14 cellular contexts compared by ENCODE assay signal in genomic region chr17:75893305-75894048, GRCh38. TPM values are rescaled to one million over a fixed set of nuclear protein-coding genes. Genes with fewer than 3 reads are reported as not detected.
A peak's percentile ranks its signal among the peaks of the same experiment; 100 is the strongest.
DNase-seq lines count a peak whose midpoint lies in the region; ATAC-seq lines count a peak whose summit lies in the region.
"Had no signal": no experiment of that assay in that cellular context is flagged by ENCODE, and none has a peak within 500 bp of the region (broad histone marks: within the 10 kb centered on the region; RNA-seq: fewer than 3 reads in every experiment).

No MANE protein-coding gene starts in this region.

- H3K27ac ChIP-seq in stomach smooth muscle (ENCODE audit: low read length) = peak overlapping the region; percentile 37
- H3K27ac ChIP-seq: KMS-11, parathyroid adenoma had no signal

- H3K9me3 Mint-ChIP-seq in activated naive CD4-positive, alpha-beta T cell treated with anti-CD3 and anti-CD28 coated beads, Interleukin-2, amount 50 U/mL, for 24 hours = no peaks in the 10 kb centered on the region
- no peaks in the 10 kb centered on the region for H3K9me3 Mint-ChIP-seq in activated CD8-positive, alpha-beta T cell treated with anti-CD3 and anti-CD28 coated beads, Interleukin-2, amount 10 ng/mL, durations not matched to agents 7 days and 5 days (ENCODE audit: insufficient read depth)
- H3K9me3 Mint-ChIP-seq in memory B cell = no peaks in the 10 kb centered on the region

- H3K36me3 Mint-ChIP-seq in activated naive CD4-positive, alpha-beta T cell treated with anti-CD3 and anti-CD28 coated beads, Interleukin-2, amount 50 U/mL, for 24 hours = no peaks in the 10 kb centered on the region
- peaks cover 31% of the 10 kb centered on the region for H3K36me3 Mint-ChIP-seq in activated CD8-positive, alpha-beta T cell treated with anti-CD3 and anti-CD28 coated beads, Interleukin-2, amount 10 ng/mL, durations not matched to agents 7 days and 5 days (ENCODE audit: low read depth)
- peaks cover 2% of the 10 kb centered on the region for H3K36me3 Mint-ChIP-seq in memory B cell

- no peaks in the 10 kb centered on the region for H3K9me3 ChIP-seq in stomach smooth muscle (ENCODE audit: control insufficient read depth in 2 of 2, low read length in 2 of 2)

- H3K36me3 ChIP-seq in stomach smooth muscle (ENCODE audit: control insufficient read depth in 2 of 2, insufficient read depth in 2 of 2, low read length in 2 of 2) = peaks cover 16 to 19% of the 10 kb centered on the region in 2 donors

- H3K4me3 ChIP-seq in stomach smooth muscle (ENCODE audit: low read length in 2 of 2) = no peak overlapping the region

- H3K27ac Mint-ChIP-seq in activated naive CD4-positive, alpha-beta T cell treated with anti-CD3 and anti-CD28 coated beads, Interleukin-2, amount 50 U/mL, for 24 hours = peak overlapping the region; percentile 69
- H3K27ac Mint-ChIP-seq in activated CD8-positive, alpha-beta T cell treated with anti-CD3 and anti-CD28 coated beads, Interleukin-2, amount 10 ng/mL, durations not matched to agents 7 days and 5 days = peak overlapping the region; percentile 65
- peak overlapping the region; percentile 24 for H3K27ac Mint-ChIP-seq in memory B cell

- no peaks in the 10 kb centered on the region for H3K27me3 Mint-ChIP-seq in activated naive CD4-positive, alpha-beta T cell treated with anti-CD3 and anti-CD28 coated beads, Interleukin-2, amount 50 U/mL, for 24 hours
- no peaks in the 10 kb centered on the region for H3K27me3 Mint-ChIP-seq in activated CD8-positive, alpha-beta T cell treated with anti-CD3 and anti-CD28 coated beads, Interleukin-2, amount 10 ng/mL, durations not matched to agents 7 days and 5 days (ENCODE audit: low read depth)
- no peaks in the 10 kb centered on the region for H3K27me3 Mint-ChIP-seq in memory B cell

- no peak for ATAC-seq in activated CD8-positive, alpha-beta T cell treated with anti-CD3 and anti-CD28 coated beads, Interleukin-2, amount 10 ng/mL, durations not matched to agents 7 days and 5 days
- no peak for ATAC-seq in memory B cell (ENCODE audit: low read depth)
- ATAC-seq in left ventricle myocardium superior = no peak

- POLR2A ChIA-PET in activated CD8-positive, alpha-beta T cell treated with anti-CD3 and anti-CD28 coated beads, Interleukin-2, amount 10 ng/mL, durations not matched to agents 7 days and 5 days (lab: Charles Lee) = interaction anchor here (0.5 to 1.1 kb wide), 5 partner anchors 9 to 1348 kb away, joined by 3 to 4 read pairs (median 3); partner anchors contain the start of gene CD300C

- peak overlapping the region; percentile 9 for H3K4me3 Mint-ChIP-seq in activated naive CD4-positive, alpha-beta T cell treated with anti-CD3 and anti-CD28 coated beads, Interleukin-2, amount 50 U/mL, for 24 hours
- H3K4me3 Mint-ChIP-seq in activated CD8-positive, alpha-beta T cell treated with anti-CD3 and anti-CD28 coated beads, Interleukin-2, amount 10 ng/mL, durations not matched to agents 7 days and 5 days = peak overlapping the region; percentile 44
- no peak overlapping the region for H3K4me3 Mint-ChIP-seq in memory B cell

- no peaks in the 10 kb centered on the region for H3K27me3 ChIP-seq in stomach smooth muscle (ENCODE audit: control insufficient read depth in 1 of 2, insufficient read depth in 2 of 2, low read length in 2 of 2)

- peaks cover 40% of the 10 kb centered on the region for H3K4me1 ChIP-seq in stomach smooth muscle (ENCODE audit: control insufficient read depth, insufficient read depth, low read length)

- no peak for DNase-seq in activated naive CD4-positive, alpha-beta T cell treated with anti-CD3 and anti-CD28 coated beads, Interleukin-2, amount 50 U/mL, for 16 hours
- DNase-seq in activated CD8-positive, alpha-beta T cell treated with anti-CD3 and anti-CD28 coated beads, Interleukin-2, amount 10 ng/mL, durations not matched to agents 7 days and 5 days = no peak
- DNase-seq in memory B cell (ENCODE audit: low spot score in 2 of 2) = no peak
- no peak for DNase-seq in dermis blood vessel endothelial cell
- no peak for DNase-seq in NCI-H2107 (lab: John Stamatoyannopoulos, UW)
- no peak for DNase-seq in left ventricle myocardium superior
- DNase-seq: activated CD4-positive, CD25-positive, alpha-beta regulatory T cell treated with anti-CD3 and anti-CD28 coated beads, Interleukin-2, amount 50 U/mL, for 72 hours; activated gamma-delta T cell treated with Interleukin-2 at 50 U/mL for 16 hours; NCI-H1694 treated with DMSO at 0.1 percent for 48 hours; NCI-H510A treated with DMSO at 0.1 percent for 48 hours had no signal

- no peak overlapping the region for H3K9ac ChIP-seq in stomach smooth muscle (ENCODE audit: low read length in 2 of 2)
- H3K9ac ChIP-seq: KMS-11, parathyroid adenoma had no signal

- intact Hi-C loops in left ventricle myocardium superior (cut with micrococcal nuclease) = no loop called here

- peaks cover 19% of the 10 kb centered on the region for H3K4me1 Mint-ChIP-seq in activated naive CD4-positive, alpha-beta T cell treated with anti-CD3 and anti-CD28 coated beads, Interleukin-2, amount 50 U/mL, for 24 hours
- peaks cover 28% of the 10 kb centered on the region for H3K4me1 Mint-ChIP-seq in activated CD8-positive, alpha-beta T cell treated with anti-CD3 and anti-CD28 coated beads, Interleukin-2, amount 10 ng/mL, durations not matched to agents 7 days and 5 days (ENCODE audit: low read depth)
- H3K4me1 Mint-ChIP-seq in memory B cell = peaks cover 23% of the 10 kb centered on the region

- CTCF ChIA-PET in activated CD8-positive, alpha-beta T cell treated with anti-CD3 and anti-CD28 coated beads, Interleukin-2, amount 10 ng/mL, durations not matched to agents 7 days and 5 days (lab: Charles Lee) = interaction anchor here (1.1 to 5.8 kb wide), 2 partner anchors 10 to 16 kb away, joined by 4 to 80 read pairs; partner anchors contain the start of gene TRIM47

RNA-seq across cellular contexts. Expression of gene TRIM65, which starts 3.3 kb away (rescaled TPM):
- 10 to 100 TPM; 35.8 to 37.3 TPM for total RNA-seq in activated CD8-positive, alpha-beta T cell treated with anti-CD3 and anti-CD28 coated beads, Interleukin-2, amount 10 ng/mL, durations not matched to agents 7 days and 5 days
- total RNA-seq in dermis blood vessel endothelial cell = 42.4 and 43.1 TPM in 2 replicates
- 11.4 TPM for total RNA-seq in left ventricle myocardium superior

RNA-seq across cellular contexts. Expression of gene MRPL38, which starts 11.2 kb away (rescaled TPM):
- 100 to 1,000 TPM in 1 of 2 experiments, 10 to 100 TPM in 1; 89.0 to 113 TPM for total RNA-seq in activated CD8-positive, alpha-beta T cell treated with anti-CD3 and anti-CD28 coated beads, Interleukin-2, amount 10 ng/mL, durations not matched to agents 7 days and 5 days
- total RNA-seq in dermis blood vessel endothelial cell = 24.0 and 49.3 TPM in 2 replicates
- 124 TPM for total RNA-seq in left ventricle myocardium superior

RNA-seq across cellular contexts. Expression of gene TRIM47, which starts 15.1 kb away (rescaled TPM):
- 10 to 100 TPM; 31.4 to 36.8 TPM for total RNA-seq in activated CD8-positive, alpha-beta T cell treated with anti-CD3 and anti-CD28 coated beads, Interleukin-2, amount 10 ng/mL, durations not matched to agents 7 days and 5 days
- total RNA-seq in dermis blood vessel endothelial cell = 89.1 and 109 TPM in 2 replicates
- 24.4 TPM for total RNA-seq in left ventricle myocardium superior

RNA-seq across cellular contexts. Expression of gene WBP2, which starts 38.3 kb away (rescaled TPM):
- 10 to 100 TPM; 64.3 to 68.6 TPM for total RNA-seq in activated CD8-positive, alpha-beta T cell treated with anti-CD3 and anti-CD28 coated beads, Interleukin-2, amount 10 ng/mL, durations not matched to agents 7 days and 5 days
- 19.2 and 54.3 TPM in 2 replicates for total RNA-seq in dermis blood vessel endothelial cell
- total RNA-seq in left ventricle myocardium superior = 152 TPM

RNA-seq across cellular contexts. Expression of gene FBF1, which starts 47.4 kb away (rescaled TPM):
- 10 to 100 TPM; 23.4 to 24.5 TPM for total RNA-seq in activated CD8-positive, alpha-beta T cell treated with anti-CD3 and anti-CD28 coated beads, Interleukin-2, amount 10 ng/mL, durations not matched to agents 7 days and 5 days
- 6.2 and 11.6 TPM in 2 replicates for total RNA-seq in dermis blood vessel endothelial cell
- total RNA-seq in left ventricle myocardium superior = 4.2 TPM
